In genomic region chr6:17064975-17065374, GRCh38 we compare ENCODE assay signal across 33 cellular contexts. TPM values are rescaled to one million over a fixed set of nuclear protein-coding genes. Genes with fewer than 3 reads are reported as not detected.
"Had no signal": no experiment of that assay in that cellular context is flagged by ENCODE, and none has a peak within 500 bp of the region (broad histone marks: within the 10 kb centered on the region; RNA-seq: fewer than 3 reads in every experiment).

No MANE protein-coding gene starts in this region.

- H3K4me3 ChIP-seq: adrenal gland, body of pancreas, colonic mucosa, esophagus muscularis mucosa, gastrocnemius medialis, heart left ventricle had no signal

- H3K27ac Mint-ChIP-seq: activated CD4-positive, alpha-beta memory T cell treated with anti-CD3 and anti-CD28 coated beads, Interleukin-2, amount 10 ng/mL, durations not matched to agents 7 days and 5 days; activated CD4-positive, alpha-beta T cell treated with anti-CD3 and anti-CD28 coated beads, Interleukin-2, amount 10 ng/mL, durations not matched to agents 7 days and 5 days; activated naive CD8-positive, alpha-beta T cell treated with anti-CD3 and anti-CD28 coated beads for 36 hours; activated naive CD8-positive, alpha-beta T cell treated with anti-CD3 and anti-CD28 coated beads, Interleukin-2, amount 50 U/mL, for 24 hours; activated T-cell treated with anti-CD3 and anti-CD28 coated beads, Interleukin-2, amount 50 U/mL, for 24 hours; activated T-cell treated with anti-CD3 and anti-CD28 coated beads, Interleukin-2, amount 50 U/mL, for 72 hours; WTC11 had no signal

- H3K36me3 Mint-ChIP-seq: activated naive CD8-positive, alpha-beta T cell treated with anti-CD3 and anti-CD28 coated beads for 36 hours had no signal

- H3K4me1 Mint-ChIP-seq: activated CD4-positive, alpha-beta memory T cell treated with anti-CD3 and anti-CD28 coated beads, Interleukin-2, amount 10 ng/mL, durations not matched to agents 7 days and 5 days; activated CD4-positive, alpha-beta T cell treated with anti-CD3 and anti-CD28 coated beads, Interleukin-2, amount 10 ng/mL, durations not matched to agents 7 days and 5 days; activated naive CD8-positive, alpha-beta T cell treated with anti-CD3 and anti-CD28 coated beads for 36 hours; activated naive CD8-positive, alpha-beta T cell treated with anti-CD3 and anti-CD28 coated beads, Interleukin-2, amount 50 U/mL, for 24 hours; WTC11 had no signal

- H3K4me3 Mint-ChIP-seq: activated CD4-positive, alpha-beta memory T cell treated with anti-CD3 and anti-CD28 coated beads, Interleukin-2, amount 10 ng/mL, durations not matched to agents 7 days and 5 days; activated CD4-positive, alpha-beta T cell treated with anti-CD3 and anti-CD28 coated beads, Interleukin-2, amount 10 ng/mL, durations not matched to agents 7 days and 5 days; activated naive CD8-positive, alpha-beta T cell treated with anti-CD3 and anti-CD28 coated beads for 36 hours; activated naive CD8-positive, alpha-beta T cell treated with anti-CD3 and anti-CD28 coated beads, Interleukin-2, amount 50 U/mL, for 24 hours; activated T-cell treated with anti-CD3 and anti-CD28 coated beads, Interleukin-2, amount 50 U/mL, for 24 hours; activated T-cell treated with anti-CD3 and anti-CD28 coated beads, Interleukin-2, amount 50 U/mL, for 72 hours; WTC11 had no signal

- ATAC-seq: activated naive CD8-positive, alpha-beta T cell treated with anti-CD3 and anti-CD28 coated beads, Interleukin-2, amount 50 U/mL, for 24 hours; activated T-cell treated with anti-CD3 and anti-CD28 coated beads, Interleukin-2, amount 50 U/mL, for 72 hours; body of pancreas; foreskin keratinocyte; gastrocnemius medialis; heart left ventricle; WTC11 had no signal

- H3K4me1 ChIP-seq: adrenal gland, body of pancreas, colonic mucosa, esophagus muscularis mucosa, gastrocnemius medialis, heart left ventricle had no signal

- H3K27ac ChIP-seq: adrenal gland, body of pancreas, colonic mucosa, esophagus muscularis mucosa, foreskin keratinocyte, gastrocnemius medialis, heart left ventricle, VCaP had no signal

- DNase-seq: activated CD4-positive, alpha-beta memory T cell treated with anti-CD3 and anti-CD28 coated beads, Interleukin-2, amount 10 ng/mL, durations not matched to agents 7 days and 5 days; activated CD4-positive, alpha-beta T cell treated with anti-CD3 and anti-CD28 coated beads for 1 hour; activated CD4-positive, alpha-beta T cell treated with anti-CD3 and anti-CD28 coated beads for 4 hours; activated CD4-positive, alpha-beta T cell treated with anti-CD3 and anti-CD28 coated beads, Interleukin-2, amount 10 ng/mL, durations not matched to agents 7 days and 5 days; activated CD4-positive, alpha-beta T cell treated with anti-CD3 and anti-CD28 coated beads, Interleukin-2, amount 50 U/mL, for 4 hours; activated CD8-positive, alpha-beta memory T cell treated with anti-CD3 and anti-CD28 coated beads, Interleukin-2, amount 50 U/mL, for 48 hours; activated gamma-delta T cell; activated naive CD4-positive, alpha-beta T cell; activated naive CD4-positive, alpha-beta T cell treated with anti-CD3 and anti-CD28 coated beads, Interleukin-2, amount 50 U/mL, for 16 hours; activated naive CD8-positive, alpha-beta T cell treated with anti-CD3 and anti-CD28 coated beads for 36 hours; activated naive CD8-positive, alpha-beta T cell treated with anti-CD3 and anti-CD28 coated beads, Interleukin-2, amount 50 U/mL, for 24 hours; activated T-cell treated with anti-CD3 and anti-CD28 coated beads for 4 hours; activated T-cell treated with anti-CD3 and anti-CD28 coated beads, Interleukin-2, amount 50 U/mL, for 24 hours; activated T-cell treated with anti-CD3 and anti-CD28 coated beads, Interleukin-2, amount 50 U/mL, for 72 hours; adrenal gland; amygdala; aorta; body of pancreas; caudate nucleus; colonic mucosa; effector CD8-positive, alpha-beta T cell; erythroblast; foreskin keratinocyte; gastrocnemius medialis; glutamatergic neuron; heart left ventricle; T-helper 2 cell had no signal

- FAIRE-seq: endometrium had no signal

- H3K9me3 ChIP-seq: adrenal gland, colonic mucosa, gastrocnemius medialis had no signal

- H3K27me3 ChIP-seq: adrenal gland, body of pancreas, colonic mucosa, esophagus muscularis mucosa, foreskin keratinocyte, gastrocnemius medialis, heart left ventricle had no signal

- H3K36me3 ChIP-seq: adrenal gland, colonic mucosa, esophagus muscularis mucosa, gastrocnemius medialis, heart left ventricle had no signal

RNA-seq across cellular contexts. Expression of gene STMND1, which starts 36.9 kb away (rescaled TPM):
- total RNA-seq: activated CD4-positive, alpha-beta memory T cell treated with anti-CD3 and anti-CD28 coated beads, Interleukin-2, amount 10 ng/mL, durations not matched to agents 7 days and 5 days; activated CD4-positive, alpha-beta T cell treated with anti-CD3 and anti-CD28 coated beads, Interleukin-2, amount 10 ng/mL, durations not matched to agents 7 days and 5 days; activated naive CD8-positive, alpha-beta T cell treated with anti-CD3 and anti-CD28 coated beads for 36 hours; activated T-cell treated with anti-CD3 and anti-CD28 coated beads, Interleukin-2, amount 50 U/mL, for 72 hours; adrenal gland; aorta; dermis microvascular lymphatic vessel endothelial cell; esophagus muscularis mucosa; foreskin keratinocyte; gastrocnemius medialis; heart left ventricle; T-helper 1 cell treated with Interleukin-12 subunit alpha and Interleukin-12 subunit beta and Interleukin-4 antibody, amounts not matched to agents 30 ng/mL and 1 ng/mL, for 36 hours; WTC11 had no signal
- polyA plus RNA-seq: adrenal gland, aorta, foreskin keratinocyte, heart left ventricle had no signal
